ENCODE assay signal across 5 cellular contexts in genomic region chr19:15902898-15903297, GRCh38. TPM values are rescaled to one million over a fixed set of nuclear protein-coding genes. Genes with fewer than 3 reads are reported as not detected.
"Had no signal": no experiment of that assay in that cellular context is flagged by ENCODE, and none has a peak within 500 bp of the region (broad histone marks: within the 10 kb centered on the region; RNA-seq: fewer than 3 reads in every experiment).

No MANE protein-coding gene starts in this region.

RNA-seq across cellular contexts. Expression of gene CYP4F2, which starts 5.0 kb away (rescaled TPM):
- total RNA-seq: HT-29, IMR-90 had no signal

RNA-seq across cellular contexts. Expression of gene CYP4F11, which starts 31.4 kb away (rescaled TPM):
- total RNA-seq: IMR-90, K562 had no signal

RNA-seq across cellular contexts. Expression of gene OR10H4, which starts 45.9 kb away (rescaled TPM):
- total RNA-seq: HepG2, HT-29, HT1080, IMR-90, K562 had no signal
